10 cellular contexts compared by ENCODE assay signal in genomic region chr1:229509576-229509975, GRCh38. TPM values are rescaled to one million over a fixed set of nuclear protein-coding genes. Genes with fewer than 3 reads are reported as not detected.
DNase-seq lines count a peak whose midpoint lies in the region; TF ChIP-seq lines count a peak whose summit lies in the region.
"Had no signal": no experiment of that assay in that cellular context is flagged by ENCODE, and none has a peak within 500 bp of the region (broad histone marks: within the 10 kb centered on the region; RNA-seq: fewer than 3 reads in every experiment).

No MANE protein-coding gene starts in this region.

- H3K27ac ChIP-seq in KMS-11 (no peak overlapping the region), tibial nerve (no peak overlapping the region)

- no peak for TF ChIP-seq POLR2A in tibial nerve (IDR thresholded peaks at IDR 0.05)

- peaks cover 24% of the 10 kb centered on the region for H3K4me1 ChIP-seq in KMS-11 (ENCODE audit: low read depth, poor library complexity, severe bottlenecking)
- peaks cover 0 to 31% (median 9%) of the 10 kb centered on the region in 4 donors for H3K4me1 ChIP-seq in tibial nerve

- H4K20me1 ChIP-seq in KMS-11 (ENCODE audit: insufficient read depth): no peaks in the 10 kb centered on the region

- TF ChIP-seq CTCF in KMS-11 (conservative IDR thresholded peaks at IDR 0.05; ENCODE audit: low read depth, low read length) (no peak), brain (conservative IDR thresholded peaks at IDR 0.05) (no peak), nephron progenitor cell (IDR thresholded peaks at IDR 0.05) (no peak), tibial nerve (IDR thresholded peaks at IDR 0.05) (no peak)

- no peaks in the 10 kb centered on the region for H3K9me3 ChIP-seq in tibial nerve
- H3K9me3 ChIP-seq: heart left ventricle, pancreas had no signal

- peaks cover 27% of the 10 kb centered on the region for H3K79me2 ChIP-seq in KMS-11 (ENCODE audit: insufficient read depth, low read depth)

- H3K9ac ChIP-seq in KMS-11: no peak overlapping the region

- DNase-seq in DMS153 treated with DMSO at 0.1 percent for 48 hours (lab: John Stamatoyannopoulos, UW; ENCODE audit: unreplicated experiment): peak; percentile 20
- no peak for DNase-seq in nephron progenitor cell
- no peak for DNase-seq in tibial nerve (ENCODE audit: low spot score in 2 of 2)
- no peak for DNase-seq in inferior parietal cortex (ENCODE audit: extremely low spot score)
- no peak for DNase-seq in occipital lobe (lab: John Stamatoyannopoulos, UW)
- DNase-seq in NCI-H748 (lab: John Stamatoyannopoulos, UW; ENCODE audit: unreplicated experiment): no peak
- DNase-seq: heart left ventricle, pancreas had no signal

- H3K4me2 ChIP-seq in KMS-11: no peak overlapping the region

- H3K4me1 Mint-ChIP-seq in brain (peaks cover 32% of the 10 kb centered on the region), nephron progenitor cell (peaks cover 28% of the 10 kb centered on the region)

- peak overlapping the region; percentile 95 to 100 (median 97) for H3K27ac Mint-ChIP-seq in brain
- H3K27ac Mint-ChIP-seq in nephron progenitor cell: no peak overlapping the region

- no peaks in the 10 kb centered on the region for H3K27me3 ChIP-seq in KMS-11 (ENCODE audit: insufficient read depth, low read depth)
- H3K27me3 ChIP-seq in tibial nerve: no peaks in the 10 kb centered on the region
- H3K27me3 ChIP-seq: heart left ventricle, pancreas had no signal

- H3K9me3 Mint-ChIP-seq in brain (peaks cover 0 to 2% (median 0%) of the 10 kb centered on the region in 5 experiments), nephron progenitor cell (no peaks in the 10 kb centered on the region)

- H2AFZ ChIP-seq in KMS-11 (ENCODE audit: low read depth): 0 out of 2 replicates have a peak overlapping the region, but pooled peaks have one; percentile 85

- H3K27me3 Mint-ChIP-seq in brain: peaks cover 3% of the 10 kb centered on the region
- H3K27me3 Mint-ChIP-seq in nephron progenitor cell (ENCODE audit: low read depth, poor library complexity): peaks cover 3% of the 10 kb centered on the region

- peak overlapping the region; percentile 89 to 96 (median 90) for H3K4me3 Mint-ChIP-seq in brain
- H3K4me3 Mint-ChIP-seq in nephron progenitor cell: peak overlapping the region; percentile 93

- H3K36me3 ChIP-seq in KMS-11 (ENCODE audit: insufficient read depth) (no peaks in the 10 kb centered on the region), tibial nerve (peaks cover 0 to 10% (median 0%) of the 10 kb centered on the region in 3 donors)
- H3K36me3 ChIP-seq: pancreas had no signal

- 72 to 79% methylated on average over 2 of the region's 2 CpGs for WGBS in tibial nerve, 2 donors

- no peak for TF ChIP-seq EP300 in tibial nerve (IDR thresholded peaks at IDR 0.05)

- H3K4me3 ChIP-seq in KMS-11 (IDR thresholded peaks at IDR 0.05; ENCODE audit: insufficient read depth, low read depth, low read length) (no peak overlapping the region), tibial nerve (no peak overlapping the region)

- H3K36me3 Mint-ChIP-seq in brain (peaks cover 3% of the 10 kb centered on the region), nephron progenitor cell (ENCODE audit: low read depth) (peaks cover 8% of the 10 kb centered on the region)

RNA-seq across cellular contexts. Expression of gene NUP133, which starts 1.4 kb away (rescaled TPM):
- 33.2 TPM for polyA plus RNA-seq in brain (ENCODE audit: insufficient read depth, low read depth, low replicate concordance)
- total RNA-seq in tibial nerve: 10 to 100 TPM; 24.9 to 56.1 (median 43.2) TPM
- 63.9 TPM for total RNA-seq in occipital lobe

RNA-seq across cellular contexts. Expression of gene ABCB10, which starts 48.9 kb away (rescaled TPM):
- polyA plus RNA-seq in brain (ENCODE audit: insufficient read depth, low read depth, low replicate concordance): 2.9 TPM
- total RNA-seq in tibial nerve (10 to 100 TPM; 24.7 to 39.1 (median 27.2) TPM), occipital lobe (17.3 TPM)
